ENCODE assay signal across 8 cellular contexts in genomic region chr18:10787293-10787901, GRCh38.
DNase-seq lines count a peak whose midpoint lies in the region; ATAC-seq and TF ChIP-seq lines count a peak whose summit lies in the region.

No MANE protein-coding gene starts in this region.

- CTCF ChIA-PET in OCI-LY7 (lab: Charles Lee; ENCODE audit: unreplicated experiment) = no interaction called here

- intact Hi-C loops in OCI-LY7 (cut with micrococcal nuclease; ENCODE audit: unreplicated experiment) = loop anchor here (1.0 to 10.0 kb wide), 7 partner anchors 64 to 727 kb away; no protein-coding TSS in a partner anchor

- H3K9me3 ChIP-seq in DOHH2 (ENCODE audit: control insufficient read depth, insufficient read depth, low read length) (no peaks in the 10 kb centered on the region), OCI-LY7 (ENCODE audit: low read length) (no peaks in the 10 kb centered on the region), fibroblast of lung (ENCODE audit: control insufficient read depth, insufficient read depth, low read depth, low read length) (no peaks in the 10 kb centered on the region), neutrophil (no peaks in the 10 kb centered on the region), suprapubic skin (no peaks in the 10 kb centered on the region)

- H3K79me2 ChIP-seq in DOHH2 (ENCODE audit: control insufficient read depth, low read length) = no peaks in the 10 kb centered on the region
- no peaks in the 10 kb centered on the region for H3K79me2 ChIP-seq in OCI-LY7 (ENCODE audit: insufficient read depth, low read depth, low read length)
- H3K79me2 ChIP-seq in fibroblast of lung (ENCODE audit: control insufficient read depth, insufficient read depth, low read length) = no peaks in the 10 kb centered on the region

- TF ChIP-seq CTCF in DOHH2 (IDR thresholded peaks at IDR 0.05; ENCODE audit: low read depth, low read length, poor library complexity, severe bottlenecking) = peak; percentile 86
- peak; percentile 98 for TF ChIP-seq CTCF in OCI-LY7 (conservative IDR thresholded peaks at IDR 0.05; ENCODE audit: low read length)
- TF ChIP-seq CTCF in fibroblast of lung (conservative IDR thresholded peaks at IDR 0.05 in 1 of 2, IDR thresholded peaks at IDR 0.05 in 1 of 2; ENCODE audit: low read depth in 1 of 2, low read length in 2 of 2) = peak; percentile 93 to 95
- peak; percentile 84 for TF ChIP-seq CTCF in neutrophil (IDR thresholded peaks at IDR 0.05)
- peak; percentile 26 to 66 for TF ChIP-seq CTCF in suprapubic skin (IDR thresholded peaks at IDR 0.05)

- H3K9me2 ChIP-seq in DOHH2 (replicated peaks; ENCODE audit: control insufficient read depth, low read length) (no peaks in the 10 kb centered on the region), OCI-LY7 (ENCODE audit: insufficient read depth, low read length) (no peaks in the 10 kb centered on the region)

- H3K4me3 ChIP-seq in DOHH2 (ENCODE audit: low read length) = no peak overlapping the region
- H3K4me3 ChIP-seq in OCI-LY7 (ENCODE audit: low read depth, low read length, poor library complexity, severe bottlenecking) = no peak overlapping the region
- no peak overlapping the region for H3K4me3 ChIP-seq in fibroblast of lung (replicated peaks in 1 of 4; ENCODE audit: control extremely low read depth in 1 of 4, insufficient read depth in 1 of 4, low read depth in 3 of 4, low read length in 4 of 4)
- H3K4me3 ChIP-seq in neutrophil (ENCODE audit: low read depth in 1 of 2, low read length in 1 of 2) = no peak overlapping the region
- H3K4me3 ChIP-seq in suprapubic skin = no peak overlapping the region

- H3K27me3 ChIP-seq in DOHH2 (ENCODE audit: control insufficient read depth, low read length) (peaks cover 6% of the 10 kb centered on the region; the same call in 1 of the 2 replicates), fibroblast of lung (ENCODE audit: control insufficient read depth, insufficient read depth, low read length) (no peaks in the 10 kb centered on the region), neutrophil (no peaks in the 10 kb centered on the region), suprapubic skin (no peaks in the 10 kb centered on the region)

- H3K27ac ChIP-seq in DOHH2 (ENCODE audit: low read depth, low read length) (no peak overlapping the region), OCI-LY7 (ENCODE audit: low read depth, low read length, poor library complexity, severe bottlenecking) (no peak overlapping the region), fibroblast of lung (ENCODE audit: insufficient read depth, low read length) (no peak overlapping the region), neutrophil (peak overlapping the region; percentile 42), suprapubic skin (no peak overlapping the region)

- H4K20me1 ChIP-seq in DOHH2 (ENCODE audit: control insufficient read depth, insufficient read depth, low read depth, low read length) = no peaks in the 10 kb centered on the region
- H4K20me1 ChIP-seq in OCI-LY7 (ENCODE audit: insufficient read depth, low read length) = no peaks in the 10 kb centered on the region
- H4K20me1 ChIP-seq in fibroblast of lung (ENCODE audit: control insufficient read depth, extremely low read depth, insufficient read depth, low read length) = no peaks in the 10 kb centered on the region

- ATAC-seq in GM21576 (IDR thresholded peaks at IDR 0.05; ENCODE audit: unreplicated experiment) = peak; percentile 94

- POLR2A ChIA-PET in OCI-LY7 (lab: Charles Lee) = interaction anchor here (0.6 to 0.7 kb wide), 2 partner anchors 233 to 1027 kb away, joined by 3 to 4 read pairs; no protein-coding TSS in a partner anchor

- BruUV-seq in OCI-LY7 (replicated peaks; lab: Mats Ljungman, UMichigan) = no TSS peak

- no peak overlapping the region for H3K9ac ChIP-seq in fibroblast of lung (ENCODE audit: insufficient read depth, low read length)

- no peaks in the 10 kb centered on the region for H3K4me1 ChIP-seq in DOHH2 (ENCODE audit: control insufficient read depth, low read length)
- peaks cover 10% of the 10 kb centered on the region for H3K4me1 ChIP-seq in OCI-LY7 (ENCODE audit: insufficient read depth, low read length, poor library complexity, severe bottlenecking)
- no peaks in the 10 kb centered on the region for H3K4me1 ChIP-seq in fibroblast of lung (ENCODE audit: control insufficient read depth, extremely low read depth, insufficient read depth, low read length)
- H3K4me1 ChIP-seq in neutrophil (ENCODE audit: control insufficient read depth in 1 of 2, insufficient read depth in 1 of 2, low read depth in 1 of 2, low read length in 1 of 2) = peaks cover 43 to 44% of the 10 kb centered on the region in 2 experiments
- H3K4me1 ChIP-seq in suprapubic skin = no peaks in the 10 kb centered on the region

- DNase-seq in HuH-7 (ENCODE audit: low spot score) (peak; percentile 70), OCI-LY7 (ENCODE audit: low spot score) (peak; percentile 85), activated T-cell treated with anti-CD3 and anti-CD28 coated beads for 24 hours (ENCODE audit: low read depth) (peak; percentile 75), fibroblast of lung (ENCODE audit: low read depth in 2 of 2) (peak; percentile 50 to 89), suprapubic skin (ENCODE audit: low spot score in 2 of 2) (peak in 1 of 2 donors; percentile 79)

- no peak for TF ChIP-seq POLR2A in suprapubic skin (IDR thresholded peaks at IDR 0.05)

- WGBS in suprapubic skin = 24% methylated on average over 5 of the region's 5 CpGs

- H3K36me3 ChIP-seq in DOHH2 (ENCODE audit: control insufficient read depth, low read length) = no peaks in the 10 kb centered on the region
- no peaks in the 10 kb centered on the region for H3K36me3 ChIP-seq in OCI-LY7 (ENCODE audit: insufficient read depth, low read length)
- H3K36me3 ChIP-seq in fibroblast of lung (ENCODE audit: control insufficient read depth, insufficient read depth, low read length) = no peaks in the 10 kb centered on the region
- no peaks in the 10 kb centered on the region for H3K36me3 ChIP-seq in neutrophil
- H3K36me3 ChIP-seq in suprapubic skin = no peaks in the 10 kb centered on the region

- TF ChIP-seq EP300 in suprapubic skin (IDR thresholded peaks at IDR 0.05) = no peak

- no peak overlapping the region for H2AFZ ChIP-seq in OCI-LY7 (ENCODE audit: low read length)
- H2AFZ ChIP-seq in fibroblast of lung (ENCODE audit: low read length) = no peak overlapping the region

- H3F3A ChIP-seq in DOHH2 (ENCODE audit: control insufficient read depth, insufficient read depth) = no peaks in the 10 kb centered on the region

- no peak overlapping the region for H3K4me2 ChIP-seq in DOHH2 (ENCODE audit: low read length)
- H3K4me2 ChIP-seq in OCI-LY7 (ENCODE audit: low read length) = no peak overlapping the region
- H3K4me2 ChIP-seq in fibroblast of lung (ENCODE audit: extremely low read depth, insufficient read depth, low read length) = peak overlapping the region; percentile 13

Comparison
In these comparisons a context has a peak if more than half of its experiments do, and no peak if none do; other contexts are left out.
1. CTCF ChIP-seq: peak in every context shown above with its lines; median percentile 98 in OCI-LY7; 94 in fibroblast of lung; 86 in DOHH2; 84 in neutrophil; 46 in suprapubic skin.